In the genomic region with DNA sequence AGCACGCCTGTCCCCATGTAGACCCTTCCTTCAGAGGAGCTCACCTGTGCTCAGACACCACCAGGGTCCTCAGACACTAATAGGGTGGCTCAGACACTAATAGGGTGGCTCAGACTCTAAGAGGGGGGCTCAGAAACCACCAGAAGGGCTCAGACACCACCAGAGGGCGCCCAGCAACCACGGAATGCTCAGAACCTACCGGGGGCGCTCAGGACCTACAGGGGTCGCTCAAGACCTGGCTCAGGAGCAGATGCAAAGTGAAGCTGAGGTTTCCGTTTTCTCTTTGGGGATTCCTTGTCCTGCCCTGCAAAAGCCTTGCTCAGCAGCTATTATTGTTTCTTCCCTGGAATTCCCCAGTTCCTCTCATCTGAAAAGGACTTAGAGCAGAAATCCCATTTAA, we compare ENCODE assay signal across 8 cellular contexts.
A peak's percentile ranks its signal among the peaks of the same experiment; 100 is the strongest.
DNase-seq lines count a peak whose midpoint lies in the region; ATAC-seq and FAIRE-seq lines count a peak whose summit lies in the region.
"Not testable (repeated sequence)": the region's sequence is repeated elsewhere in the genome, so short reads cannot be mapped to it uniquely, and the experiment has no call there.

No MANE protein-coding gene starts in this region.

- not testable (repeated sequence) for DNase-seq in GM18507 (ENCODE audit: extremely low spot score, insufficient read length, low read depth); activated T-cell treated with anti-CD3 and anti-CD28 coated beads, Interleukin-2, amount 50 U/mL, for 72 hours; natural killer cell treated with Interleukin-12 subunit alpha and Interleukin-12 subunit beta and Interleukin-15 and Interleukin-18, amount 100 ng/mL, for 72 hours (ENCODE audit: low spot score)

- H3K27ac Mint-ChIP-seq in activated T-cell treated with anti-CD3 and anti-CD28 coated beads, Interleukin-2, amount 50 U/mL, for 72 hours; natural killer cell treated with Interleukin-12 subunit alpha and Interleukin-12 subunit beta and Interleukin-15 and Interleukin-18, amount 100 ng/mL, for 72 hours: not testable (repeated sequence)

- peak; percentile 60 for FAIRE-seq in GM18507 (lab: Jason Lieb, UNC)

- not testable (repeated sequence) for H3K27me3 Mint-ChIP-seq in activated T-cell treated with anti-CD3 and anti-CD28 coated beads, Interleukin-2, amount 50 U/mL, for 72 hours (ENCODE audit: low read depth); natural killer cell treated with Interleukin-12 subunit alpha and Interleukin-12 subunit beta and Interleukin-15 and Interleukin-18, amount 100 ng/mL, for 72 hours

- peak; percentile 73 for ATAC-seq in GM19324 (IDR thresholded peaks at IDR 0.05; ENCODE audit: low FRiP score, unreplicated experiment)
- ATAC-seq in GM21515 (IDR thresholded peaks at IDR 0.05; ENCODE audit: unreplicated experiment), result peak; percentile 93
- ATAC-seq in HG02763 (IDR thresholded peaks at IDR 0.05; ENCODE audit: unreplicated experiment), result peak; percentile 85
- ATAC-seq in HG03095 (IDR thresholded peaks at IDR 0.05; ENCODE audit: unreplicated experiment), result peak; percentile 97
- peak; percentile 76 for ATAC-seq in HG03469 (IDR thresholded peaks at IDR 0.05; ENCODE audit: unreplicated experiment)
- peak; percentile 99 for ATAC-seq in activated T-cell treated with anti-CD3 and anti-CD28 coated beads, Interleukin-2, amount 50 U/mL, for 72 hours (replicated peaks in 1 of 2)
- peak; percentile 91 to 94 for ATAC-seq in natural killer cell treated with Interleukin-12 subunit alpha and Interleukin-12 subunit beta and Interleukin-15 and Interleukin-18, amount 100 ng/mL, for 72 hours

- H3K4me3 Mint-ChIP-seq in activated T-cell treated with anti-CD3 and anti-CD28 coated beads, Interleukin-2, amount 50 U/mL, for 72 hours; natural killer cell treated with Interleukin-12 subunit alpha and Interleukin-12 subunit beta and Interleukin-15 and Interleukin-18, amount 100 ng/mL, for 72 hours: not testable (repeated sequence)

- not testable (repeated sequence) for H3K9me3 Mint-ChIP-seq in activated T-cell treated with anti-CD3 and anti-CD28 coated beads, Interleukin-2, amount 50 U/mL, for 72 hours; natural killer cell treated with Interleukin-12 subunit alpha and Interleukin-12 subunit beta and Interleukin-15 and Interleukin-18, amount 100 ng/mL, for 72 hours

- not testable (repeated sequence) for H3K36me3 Mint-ChIP-seq in activated T-cell treated with anti-CD3 and anti-CD28 coated beads, Interleukin-2, amount 50 U/mL, for 72 hours (ENCODE audit: insufficient read depth in 2 of 2); natural killer cell treated with Interleukin-12 subunit alpha and Interleukin-12 subunit beta and Interleukin-15 and Interleukin-18, amount 100 ng/mL, for 72 hours

- H3K4me1 Mint-ChIP-seq in activated T-cell treated with anti-CD3 and anti-CD28 coated beads, Interleukin-2, amount 50 U/mL, for 72 hours (ENCODE audit: low read depth); natural killer cell treated with Interleukin-12 subunit alpha and Interleukin-12 subunit beta and Interleukin-15 and Interleukin-18, amount 100 ng/mL, for 72 hours (ENCODE audit: low read depth in 2 of 2): not testable (repeated sequence)
